ENCODE assay signal across 14 cellular contexts in the genomic region with DNA sequence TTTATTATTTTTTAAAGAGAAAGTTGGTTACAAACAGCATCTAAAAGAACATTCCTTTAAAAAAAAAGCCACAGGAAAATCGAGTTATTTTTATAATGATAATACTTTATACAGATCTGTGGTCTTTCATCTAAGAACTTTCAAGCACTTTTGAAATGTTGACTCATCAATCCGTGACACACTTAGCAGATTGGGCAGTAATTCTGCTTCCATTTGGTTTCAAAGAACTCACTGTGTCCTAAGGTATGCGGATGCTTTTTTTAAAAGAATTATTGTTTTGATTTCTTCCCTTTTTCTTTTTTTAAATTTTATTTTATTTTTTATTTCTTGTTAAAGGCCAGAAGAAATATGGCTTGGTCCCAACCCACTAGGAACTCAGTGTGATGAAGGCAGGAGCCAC.
DNase-seq lines count a peak whose midpoint lies in the region; ATAC-seq and TF ChIP-seq lines count a peak whose summit lies in the region.
"Had no signal": no experiment of that assay in that cellular context is flagged by ENCODE, and none has a peak within 500 bp of the region (broad histone marks: within the 10 kb centered on the region; RNA-seq: fewer than 3 reads in every experiment).

No MANE protein-coding gene starts in this region.

- no TSS peak for BruUV-seq in PC-3 (replicated peaks; lab: Mats Ljungman, UMichigan)

- H2AFZ ChIP-seq in PC-3 (ENCODE audit: low read length) = no peak overlapping the region

- peak overlapping the region; percentile 87 for H3K27ac Mint-ChIP-seq in osteocyte (ENCODE audit: unreplicated experiment)
- H3K27ac Mint-ChIP-seq: activated naive CD8-positive, alpha-beta T cell treated with anti-CD3 and anti-CD28 coated beads, Interleukin-2, amount 50 U/mL, for 24 hours; CD4-positive, CD25-positive, alpha-beta regulatory T cell had no signal

- H3K27ac ChIP-seq in PC-3 (ENCODE audit: low read length) = no peak overlapping the region
- H3K27ac ChIP-seq in epithelial cell of prostate = peak overlapping the region; percentile 50

- H3K9me3 ChIP-seq in PC-3 (ENCODE audit: low read length) = no peaks in the 10 kb centered on the region

- peaks cover 2% of the 10 kb centered on the region for H3K36me3 Mint-ChIP-seq in osteocyte (ENCODE audit: unreplicated experiment)

- H3K79me2 ChIP-seq in PC-3 (ENCODE audit: low read length) = no peaks in the 10 kb centered on the region

- H3K9ac ChIP-seq in PC-3 (ENCODE audit: low read length) = no peak overlapping the region

- no peaks in the 10 kb centered on the region for H3K27me3 Mint-ChIP-seq in osteocyte (ENCODE audit: unreplicated experiment)
- H3K27me3 Mint-ChIP-seq: CD4-positive, CD25-positive, alpha-beta regulatory T cell had no signal

- H3K4me3 ChIP-seq in PC-3 (ENCODE audit: low read length) = no peak overlapping the region

- no peaks in the 10 kb centered on the region for H3F3A ChIP-seq in PC-3 (ENCODE audit: low read length, unreplicated experiment)

- no peak for TF ChIP-seq CTCF in PC-3 (conservative IDR thresholded peaks at IDR 0.05; ENCODE audit: low read depth, low read length)
- no peak for TF ChIP-seq CTCF in osteocyte (IDR thresholded peaks at IDR 0.05)

- POLR2A ChIA-PET in PC-3 (lab: Charles Lee; ENCODE audit: unreplicated experiment) = no interaction called here

- H3K4me3 Mint-ChIP-seq in osteocyte (ENCODE audit: unreplicated experiment) = no peak overlapping the region
- H3K4me3 Mint-ChIP-seq: activated naive CD8-positive, alpha-beta T cell treated with anti-CD3 and anti-CD28 coated beads, Interleukin-2, amount 50 U/mL, for 24 hours; CD4-positive, CD25-positive, alpha-beta regulatory T cell had no signal

- intact Hi-C loops in PC-3 (cut with micrococcal nuclease) = no loop called here

- ATAC-seq in PC-3 (no peak), left lobe of liver (no peak), HG03108 (IDR thresholded peaks at IDR 0.05; ENCODE audit: unreplicated experiment) (no peak)
- ATAC-seq: activated naive CD8-positive, alpha-beta T cell treated with anti-CD3 and anti-CD28 coated beads, Interleukin-2, amount 50 U/mL, for 24 hours had no signal

- CTCF ChIA-PET in PC-3 (lab: Charles Lee) = no interaction called here

- no peaks in the 10 kb centered on the region for H3K9me3 Mint-ChIP-seq in osteocyte (ENCODE audit: unreplicated experiment)

- no peaks in the 10 kb centered on the region for H3K27me3 ChIP-seq in PC-3 (ENCODE audit: low read length)

- H3K4me1 Mint-ChIP-seq in osteocyte (ENCODE audit: unreplicated experiment) = peaks cover 64% of the 10 kb centered on the region

- no peaks in the 10 kb centered on the region for H4K20me1 ChIP-seq in PC-3 (ENCODE audit: low read length)

- no peaks in the 10 kb centered on the region for H3K9me2 ChIP-seq in PC-3 (replicated peaks; ENCODE audit: low read length)

- peaks cover 46% of the 10 kb centered on the region for H3K4me1 ChIP-seq in PC-3 (ENCODE audit: insufficient read depth, low read length)

- no peaks in the 10 kb centered on the region for H3K36me3 ChIP-seq in PC-3 (ENCODE audit: low read depth, low read length)

- H3K4me2 ChIP-seq in PC-3 (ENCODE audit: low read length) = no peak overlapping the region

- DNase-seq in AG20443 (ENCODE audit: low spot score) (peak; percentile 47), PC-3 (peak; percentile 44), epithelial cell of prostate (ENCODE audit: low read depth, low spot score) (no peak), osteocyte (ENCODE audit: extremely low spot score, unreplicated experiment) (no peak), COLO668 (lab: John Stamatoyannopoulos, UW; ENCODE audit: unreplicated experiment) (no peak), SHP77 treated with DMSO at 0.1 percent for 48 hours (lab: John Stamatoyannopoulos, UW) (no peak), left lobe of liver (ENCODE audit: low spot score) (no peak)
- DNase-seq: activated CD8-positive, alpha-beta memory T cell treated with anti-CD3 and anti-CD28 coated beads for 24 hours; activated naive CD8-positive, alpha-beta T cell treated with anti-CD3 and anti-CD28 coated beads, Interleukin-2, amount 50 U/mL, for 24 hours; CD4-positive, CD25-positive, alpha-beta regulatory T cell; glutamatergic neuron; NCI-H446 treated with DMSO at 0.1 percent for 48 hours; stimulated activated naive CD4-positive, alpha-beta T cell had no signal

Comparison
In these comparisons a context has a peak if more than half of its experiments do, and no peak if none do; other contexts are left out.
1. DNase-seq: peak in AG20443 (single experiment) and PC-3 (single experiment); none in epithelial cell of prostate (single experiment), osteocyte (single experiment), COLO668 (single experiment), SHP77 treated with DMSO at 0.1 percent for 48 hours (single experiment) and left lobe of liver (single experiment).